19 cellular contexts compared by ENCODE assay signal in genomic region chr10:71258446-71259145, GRCh38. TPM values are rescaled to one million over a fixed set of nuclear protein-coding genes. Genes with fewer than 3 reads are reported as not detected.
"Had no signal": no experiment of that assay in that cellular context is flagged by ENCODE, and none has a peak within 500 bp of the region (broad histone marks: within the 10 kb centered on the region; RNA-seq: fewer than 3 reads in every experiment).

No MANE protein-coding gene starts in this region.

- H3K27me3 ChIP-seq: esophagus squamous epithelium, gastroesophageal sphincter, neutrophil, tibial artery, upper lobe of right lung had no signal

- H3K27ac Mint-ChIP-seq: dendritic cell treated with granulocyte-macrophage colony-stimulating factor and Interleukin-4, amounts not matched to agents 40 ng/mL and 50 ng/mL, for 4 days; memory B cell; naive thymus-derived CD4-positive, alpha-beta T cell; nephron progenitor cell; stimulated activated memory B cell treated with anti-CD40 and anti-IgM and Interleukin-4, amounts not matched to agents 10 μg/mL and 1 μg/mL and 100 μg/mL, for 72 hours; stimulated activated naive CD8-positive, alpha-beta T cell treated with anti-CD3 and anti-CD28 coated beads, Interleukin-15, Interleukin-2, amounts not matched to agents 100 ng/mL and 50 ng/mL, for 24 hours had no signal

- H3K4me3 Mint-ChIP-seq: dendritic cell treated with granulocyte-macrophage colony-stimulating factor and Interleukin-4, amounts not matched to agents 40 ng/mL and 50 ng/mL, for 4 days; memory B cell; naive thymus-derived CD4-positive, alpha-beta T cell; stimulated activated memory B cell treated with anti-CD40 and anti-IgM and Interleukin-4, amounts not matched to agents 10 μg/mL and 1 μg/mL and 100 μg/mL, for 72 hours; stimulated activated naive CD8-positive, alpha-beta T cell treated with anti-CD3 and anti-CD28 coated beads, Interleukin-15, Interleukin-2, amounts not matched to agents 100 ng/mL and 50 ng/mL, for 24 hours had no signal

- H3K36me3 Mint-ChIP-seq: memory B cell; naive thymus-derived CD4-positive, alpha-beta T cell; stimulated activated memory B cell treated with anti-CD40 and anti-IgM and Interleukin-4, amounts not matched to agents 10 μg/mL and 1 μg/mL and 100 μg/mL, for 72 hours had no signal

- H3K4me1 Mint-ChIP-seq: naive thymus-derived CD4-positive, alpha-beta T cell; stimulated activated memory B cell treated with anti-CD40 and anti-IgM and Interleukin-4, amounts not matched to agents 10 μg/mL and 1 μg/mL and 100 μg/mL, for 72 hours had no signal

- H3K27me3 Mint-ChIP-seq: stimulated activated naive CD8-positive, alpha-beta T cell treated with anti-CD3 and anti-CD28 coated beads, Interleukin-15, Interleukin-2, amounts not matched to agents 100 ng/mL and 50 ng/mL, for 24 hours had no signal

- H3K9me3 Mint-ChIP-seq: dendritic cell treated with granulocyte-macrophage colony-stimulating factor and Interleukin-4, amounts not matched to agents 40 ng/mL and 50 ng/mL, for 4 days; memory B cell; naive thymus-derived CD4-positive, alpha-beta T cell; nephron progenitor cell; stimulated activated memory B cell treated with anti-CD40 and anti-IgM and Interleukin-4, amounts not matched to agents 10 μg/mL and 1 μg/mL and 100 μg/mL, for 72 hours; stimulated activated naive CD8-positive, alpha-beta T cell treated with anti-CD3 and anti-CD28 coated beads, Interleukin-15, Interleukin-2, amounts not matched to agents 100 ng/mL and 50 ng/mL, for 24 hours had no signal

- H3K4me3 ChIP-seq: esophagus squamous epithelium, gastroesophageal sphincter, lower lobe of right lung, tibial artery, upper lobe of right lung had no signal

- H3K9me3 ChIP-seq: esophagus squamous epithelium, gastroesophageal sphincter, lower lobe of right lung, neutrophil, tibial artery, upper lobe of right lung had no signal

- ATAC-seq: gastroesophageal sphincter; left lobe of liver; lower lobe of right lung; naive thymus-derived CD4-positive, alpha-beta T cell; stimulated activated memory B cell treated with anti-CD40 and anti-IgM and Interleukin-4, amounts not matched to agents 10 μg/mL and 1 μg/mL and 100 μg/mL, for 72 hours; upper lobe of right lung had no signal

- DNase-seq: esophagus squamous epithelium; foreskin fibroblast; glutamatergic neuron; islet precursor cell; lower lobe of right lung; naive thymus-derived CD4-positive, alpha-beta T cell; nephron progenitor cell; stimulated activated CD4-positive, alpha-beta T cell treated with anti-CD3 and anti-CD28 coated beads, Interleukin-15, amount 100 ng/mL, for 24 hours; stimulated activated CD4-positive, alpha-beta T cell treated with anti-CD3 and anti-CD28 coated beads, Interleukin-1b, Interleukin-23, amount 100 ng/mL, for 48 hours; stimulated activated CD4-positive, alpha-beta T cell treated with anti-CD3 and anti-CD28 coated beads, Interleukin-4, amount 100 ng/mL, for 24 hours; tibial artery; upper lobe of right lung had no signal

- H3K27ac ChIP-seq: gastroesophageal sphincter, lower lobe of right lung, neutrophil, upper lobe of right lung had no signal

- H3K36me3 ChIP-seq: esophagus squamous epithelium, gastroesophageal sphincter, lower lobe of right lung, neutrophil, tibial artery, upper lobe of right lung had no signal

RNA-seq across cellular contexts. Expression of gene UNC5B, which starts 46.2 kb away (rescaled TPM):
- polyA plus RNA-seq: naive thymus-derived CD4-positive, alpha-beta T cell had no signal
